Comparison of ENCODE assay signal across 29 cellular contexts in genomic region chr9:74449060-74449459, GRCh38. TPM values are rescaled to one million over a fixed set of nuclear protein-coding genes. Genes with fewer than 3 reads are reported as not detected.
"Had no signal": no experiment of that assay in that cellular context is flagged by ENCODE, and none has a peak within 500 bp of the region (broad histone marks: within the 10 kb centered on the region; RNA-seq: fewer than 3 reads in every experiment).

No MANE protein-coding gene starts in this region.

- H3K4me2 ChIP-seq: neural progenitor cell had no signal

- H3K4me1 Mint-ChIP-seq: natural killer cell; nephron; neural progenitor cell; stimulated activated effector memory CD8-positive, alpha-beta T cell treated with anti-CD3 and anti-CD28 coated beads, Interleukin-12 subunit alpha, Interleukin-12 subunit beta, amount 100 ng/mL, for 72 hours; stimulated activated naive B cell treated with anti-CD40 and anti-IgM and Interleukin-4, amounts not matched to agents 10 μg/mL and 1 μg/mL and 100 μg/mL, for 72 hours had no signal

- H3K4me3 Mint-ChIP-seq: natural killer cell; nephron; neural progenitor cell; stimulated activated effector memory CD8-positive, alpha-beta T cell treated with anti-CD3 and anti-CD28 coated beads, Interleukin-12 subunit alpha, Interleukin-12 subunit beta, amount 100 ng/mL, for 72 hours; stimulated activated naive B cell treated with anti-CD40 and anti-IgM and Interleukin-4, amounts not matched to agents 10 μg/mL and 1 μg/mL and 100 μg/mL, for 72 hours; stimulated activated naive CD8-positive, alpha-beta T cell treated with anti-CD3 and anti-CD28 coated beads, Interleukin-15, Interleukin-2, amounts not matched to agents 100 ng/mL and 50 ng/mL, for 24 hours had no signal

- H3K36me3 ChIP-seq: neural progenitor cell, ovary, right lobe of liver, sigmoid colon, stomach, thoracic aorta, thyroid gland, tibial nerve, upper lobe of left lung, uterus had no signal

- H3K9ac ChIP-seq: neural progenitor cell, parathyroid adenoma had no signal

- DNase-seq: natural killer cell; occipital lobe; ovary; posterior cingulate gyrus; psoas muscle; right cardiac atrium; right lobe of liver; sigmoid colon; small intestine; stimulated activated CD4-positive, alpha-beta T cell treated with anti-CD3 and anti-CD28 coated beads, Interleukin-15, amount 100 ng/mL, for 24 hours; stimulated activated CD4-positive, alpha-beta T cell treated with anti-CD3 and anti-CD28 coated beads, Interleukin-2, amount 100 ng/mL, for 24 hours; stimulated activated CD4-positive, alpha-beta T cell treated with anti-CD3 and anti-CD28 coated beads, Interleukin-2, amount 100 ng/mL, for 48 hours; stimulated activated CD4-positive, alpha-beta T cell treated with anti-CD3 and anti-CD28 coated beads, Interleukin-4, amount 100 ng/mL, for 24 hours; stimulated activated naive B cell treated with anti-CD40 and anti-IgM and Interleukin-4, amounts not matched to agents 10 μg/mL and 1 μg/mL and 100 μg/mL, for 72 hours; stimulated activated naive CD4-positive, alpha-beta T cell treated with Interleukin-2 at 50 U/mL for 16 hours; stomach; thyroid gland; trophoblast cell; uterus had no signal

- H3K79me2 ChIP-seq: parathyroid adenoma had no signal

- ATAC-seq: natural killer cell; psoas muscle; right cardiac atrium; right lobe of liver; stimulated activated effector memory CD8-positive, alpha-beta T cell treated with anti-CD3 and anti-CD28 coated beads, Interleukin-12 subunit alpha, Interleukin-12 subunit beta, amount 100 ng/mL, for 72 hours had no signal

- H3K9me3 ChIP-seq: ovary, psoas muscle, right lobe of liver, sigmoid colon, stomach, thoracic aorta, thyroid gland, tibial nerve, upper lobe of left lung, uterus had no signal

- H2AFZ ChIP-seq: neural progenitor cell, parathyroid adenoma had no signal

- H3K27me3 Mint-ChIP-seq: progenitor cell of endocrine pancreas; stimulated activated naive B cell treated with anti-CD40 and anti-IgM and Interleukin-4, amounts not matched to agents 10 μg/mL and 1 μg/mL and 100 μg/mL, for 72 hours; stimulated activated naive CD8-positive, alpha-beta T cell treated with anti-CD3 and anti-CD28 coated beads, Interleukin-15, Interleukin-2, amounts not matched to agents 100 ng/mL and 50 ng/mL, for 24 hours had no signal

- H3K27me3 ChIP-seq: neural progenitor cell, right lobe of liver, sigmoid colon, stomach, thyroid gland, tibial nerve, upper lobe of left lung, uterus had no signal

- H3K9me3 Mint-ChIP-seq: nephron, neural progenitor cell had no signal

- H3K27ac Mint-ChIP-seq: natural killer cell; nephron; neural progenitor cell; progenitor cell of endocrine pancreas; stimulated activated effector memory CD8-positive, alpha-beta T cell treated with anti-CD3 and anti-CD28 coated beads, Interleukin-12 subunit alpha, Interleukin-12 subunit beta, amount 100 ng/mL, for 72 hours; stimulated activated naive B cell treated with anti-CD40 and anti-IgM and Interleukin-4, amounts not matched to agents 10 μg/mL and 1 μg/mL and 100 μg/mL, for 72 hours; stimulated activated naive CD8-positive, alpha-beta T cell treated with anti-CD3 and anti-CD28 coated beads, Interleukin-15, Interleukin-2, amounts not matched to agents 100 ng/mL and 50 ng/mL, for 24 hours had no signal

- H3K36me3 Mint-ChIP-seq: natural killer cell; neural progenitor cell; stimulated activated effector memory CD8-positive, alpha-beta T cell treated with anti-CD3 and anti-CD28 coated beads, Interleukin-12 subunit alpha, Interleukin-12 subunit beta, amount 100 ng/mL, for 72 hours; stimulated activated naive B cell treated with anti-CD40 and anti-IgM and Interleukin-4, amounts not matched to agents 10 μg/mL and 1 μg/mL and 100 μg/mL, for 72 hours had no signal

- H3K27ac ChIP-seq: neural progenitor cell, ovary, parathyroid adenoma, psoas muscle, right lobe of liver, sigmoid colon, stomach, thoracic aorta, thyroid gland, tibial nerve, upper lobe of left lung, uterus had no signal

- H3K4me1 ChIP-seq: neural progenitor cell, parathyroid adenoma, psoas muscle, right lobe of liver, stomach, thyroid gland, tibial nerve, upper lobe of left lung, uterus had no signal

- H3K4me3 ChIP-seq: neural progenitor cell, ovary, psoas muscle, right lobe of liver, sigmoid colon, stomach, thoracic aorta, thyroid gland, tibial nerve, upper lobe of left lung, uterus had no signal

RNA-seq across cellular contexts. Expression of gene RORB, which starts 48.1 kb away (rescaled TPM):
- total RNA-seq: progenitor cell of endocrine pancreas, renal cortical epithelial cell had no signal
